ENCODE assay signal across 8 cellular contexts in the genomic region with DNA sequence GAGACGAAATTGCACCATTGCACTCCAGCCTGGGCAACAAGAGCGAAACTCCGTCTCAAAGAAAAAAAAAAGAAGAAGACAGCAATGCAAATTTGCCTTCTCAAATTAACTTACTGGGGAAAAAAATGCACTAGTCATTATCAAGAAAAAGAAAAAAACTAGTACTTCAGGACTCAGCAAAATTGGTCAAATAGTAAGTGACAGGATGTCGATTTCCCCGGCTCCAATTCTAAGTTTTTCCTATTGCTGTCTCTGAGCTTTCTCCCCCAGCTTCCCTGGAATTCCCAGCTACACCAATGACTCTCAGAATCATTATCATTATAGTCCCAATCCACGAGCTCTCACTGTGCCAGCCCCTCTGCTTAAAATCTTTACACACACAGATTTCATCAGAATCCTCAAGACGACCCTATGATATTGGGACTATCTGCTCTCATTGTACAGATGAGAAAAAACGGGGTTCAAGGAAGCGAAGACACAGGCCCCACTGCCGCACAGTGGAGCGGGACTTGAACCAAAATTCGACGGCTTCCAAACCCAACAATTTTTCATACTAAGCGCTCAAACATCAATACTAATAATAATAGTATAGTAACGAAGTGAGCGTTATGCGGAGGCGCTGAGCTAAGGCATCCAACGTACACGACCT. TPM values are rescaled to one million over a fixed set of nuclear protein-coding genes. Genes with fewer than 3 reads are reported as not detected.
DNase-seq lines count a peak whose midpoint lies in the region; ATAC-seq and TF ChIP-seq lines count a peak whose summit lies in the region.

No MANE protein-coding gene starts in this region.

- no peaks in the 10 kb centered on the region for H3K36me3 ChIP-seq in tibial artery

- peak overlapping the region; percentile 58 to 81 for H3K27ac ChIP-seq in tibial artery

- H3K4me1 ChIP-seq in tibial artery: peaks cover 0 to 46% (median 13%) of the 10 kb centered on the region in 4 donors

- H3K4me3 Mint-ChIP-seq in activated T-cell treated with anti-CD3 and anti-CD28 coated beads, Interleukin-2, amount 50 U/mL, for 24 hours: peak overlapping the region; percentile 83

- H3K36me3 Mint-ChIP-seq in activated T-cell treated with anti-CD3 and anti-CD28 coated beads, Interleukin-2, amount 50 U/mL, for 24 hours (ENCODE audit: low read depth): peaks cover 31% of the 10 kb centered on the region
- peaks cover 7% of the 10 kb centered on the region in 2 donors for H3K36me3 Mint-ChIP-seq in activated naive CD4-positive, alpha-beta T cell treated with anti-CD3 and anti-CD28 coated beads, Interleukin-2, amount 50 U/mL, for 72 hours

- no peaks in the 10 kb centered on the region for H3K27me3 Mint-ChIP-seq in activated T-cell treated with anti-CD3 and anti-CD28 coated beads, Interleukin-2, amount 50 U/mL, for 24 hours

- H3K9me3 ChIP-seq in tibial artery: no peaks in the 10 kb centered on the region

- DNase-seq in activated T-cell treated with anti-CD3 and anti-CD28 coated beads, Interleukin-2, amount 50 U/mL, for 24 hours: no peak
- DNase-seq in activated T-cell treated with anti-CD3 and anti-CD28 coated beads, Interleukin-2, amount 50 U/mL, for 48 hours: no peak
- no peak for DNase-seq in activated naive CD4-positive, alpha-beta T cell treated with anti-CD3 and anti-CD28 coated beads, Interleukin-2, amount 50 U/mL, for 72 hours (ENCODE audit: low spot score in 2 of 2)
- DNase-seq in kidney tubule cell (ENCODE audit: low spot score) (peak; percentile 2), tibial artery (no peak), SW 1271 (lab: John Stamatoyannopoulos, UW) (no peak), NCI-H2196 treated with DMSO at 0.1 percent for 48 hours (lab: John Stamatoyannopoulos, UW; ENCODE audit: unreplicated experiment) (no peak), SKM-1 treated with dmso at 0.1 percent for 144 hours (lab: John Stamatoyannopoulos, UW; ENCODE audit: unreplicated experiment) (no peak)

- intact Hi-C loops in tibial artery (cut with DNase I; ENCODE audit: low total_unique reads): no loop called here

- no peaks in the 10 kb centered on the region for H3K9me3 Mint-ChIP-seq in activated T-cell treated with anti-CD3 and anti-CD28 coated beads, Interleukin-2, amount 50 U/mL, for 24 hours
- no peaks in the 10 kb centered on the region for H3K9me3 Mint-ChIP-seq in activated naive CD4-positive, alpha-beta T cell treated with anti-CD3 and anti-CD28 coated beads, Interleukin-2, amount 50 U/mL, for 72 hours

- ATAC-seq in activated naive CD4-positive, alpha-beta T cell treated with anti-CD3 and anti-CD28 coated beads, Interleukin-2, amount 50 U/mL, for 72 hours: no peak

- H3K4me1 Mint-ChIP-seq in activated T-cell treated with anti-CD3 and anti-CD28 coated beads, Interleukin-2, amount 50 U/mL, for 24 hours (ENCODE audit: low read depth): peaks cover 41% of the 10 kb centered on the region

- H3K27ac Mint-ChIP-seq in activated T-cell treated with anti-CD3 and anti-CD28 coated beads, Interleukin-2, amount 50 U/mL, for 24 hours: peak overlapping the region; percentile 85
- peak overlapping the region; percentile 72 to 92 for H3K27ac Mint-ChIP-seq in activated naive CD4-positive, alpha-beta T cell treated with anti-CD3 and anti-CD28 coated beads, Interleukin-2, amount 50 U/mL, for 72 hours

- no peaks in the 10 kb centered on the region for H3K27me3 ChIP-seq in tibial artery

- TF ChIP-seq CTCF in tibial artery (IDR thresholded peaks at IDR 0.05): no peak

- peak overlapping the region; percentile 58 to 68 for H3K4me3 ChIP-seq in tibial artery

RNA-seq across cellular contexts. Expression of a gene that starts 0.6 kb away (rescaled TPM):
- 10 to 100 TPM; 18.9 to 24.1 TPM for total RNA-seq in activated naive CD4-positive, alpha-beta T cell treated with anti-CD3 and anti-CD28 coated beads, Interleukin-2, amount 50 U/mL, for 72 hours

RNA-seq across cellular contexts. Expression of a gene that starts 0.9 kb away (rescaled TPM):
- total RNA-seq in activated naive CD4-positive, alpha-beta T cell treated with anti-CD3 and anti-CD28 coated beads, Interleukin-2, amount 50 U/mL, for 72 hours: 10 to 100 TPM; 79.9 to 85.4 TPM

RNA-seq across cellular contexts. Expression of a gene that starts 42.4 kb away (rescaled TPM):
- not detected for total RNA-seq in activated naive CD4-positive, alpha-beta T cell treated with anti-CD3 and anti-CD28 coated beads, Interleukin-2, amount 50 U/mL, for 72 hours
